Comparison of ENCODE assay signal across 10 cellular contexts in the genomic region with DNA sequence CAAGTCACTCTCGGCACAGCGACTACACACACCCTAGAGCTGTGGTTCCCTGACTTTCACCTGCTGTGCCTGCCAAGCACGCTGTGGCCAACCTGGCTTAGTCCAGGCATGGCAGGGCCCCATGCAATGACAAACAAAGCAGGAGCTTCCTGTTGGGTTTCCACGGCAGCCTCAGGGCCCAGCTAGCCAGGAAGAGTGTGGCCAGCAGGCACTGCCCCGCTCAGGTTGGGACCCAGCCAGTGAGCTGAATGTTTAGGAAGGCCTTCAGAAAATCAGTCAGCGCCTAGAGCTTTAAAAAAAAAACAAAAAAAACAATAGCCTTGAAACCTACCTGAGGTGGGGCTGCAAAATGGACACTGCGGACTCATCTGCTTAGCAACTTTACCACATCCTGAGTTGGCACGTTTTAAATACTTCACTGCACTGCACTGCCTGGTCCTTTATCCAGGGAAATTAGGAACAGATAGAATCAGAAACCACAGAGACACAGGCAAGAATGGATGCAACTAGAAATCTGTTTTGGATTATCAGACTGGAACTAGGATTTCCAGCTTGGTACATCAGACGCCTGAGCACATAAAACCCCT. TPM values are rescaled to one million over a fixed set of nuclear protein-coding genes. Genes with fewer than 3 reads are reported as not detected.
DNase-seq lines count a peak whose midpoint lies in the region; ATAC-seq, FAIRE-seq and TF ChIP-seq lines count a peak whose summit lies in the region.
"Had no signal": no experiment of that assay in that cellular context is flagged by ENCODE, and none has a peak within 500 bp of the region (broad histone marks: within the 10 kb centered on the region; RNA-seq: fewer than 3 reads in every experiment).

No MANE protein-coding gene starts in this region.

- H3K4me1 Mint-ChIP-seq in activated CD4-positive, alpha-beta T cell treated with anti-CD3 and anti-CD28 coated beads, Interleukin-2, amount 10 ng/mL, durations not matched to agents 24 days and 14 days: peaks cover 22% of the 10 kb centered on the region

- TF ChIP-seq CTCF in keratinocyte (optimal IDR thresholded peaks at IDR 0.05 in 1 of 3, IDR thresholded peaks at IDR 0.05 in 1 of 3, conservative IDR thresholded peaks at IDR 0.05 in 1 of 3; ENCODE audit: extremely low read depth in 1 of 3, insufficient read depth in 2 of 3, low read length in 3 of 3): no peak
- TF ChIP-seq CTCF in upper lobe of right lung (IDR thresholded peaks at IDR 0.05): no peak

- H3K27ac ChIP-seq in keratinocyte (ENCODE audit: control insufficient read depth, insufficient read depth, low read length) (peak overlapping the region; percentile 91), upper lobe of right lung (peak overlapping the region; percentile 52)
- H3K27ac ChIP-seq: KMS-11 had no signal

- H3K36me3 Mint-ChIP-seq in activated CD4-positive, alpha-beta T cell treated with anti-CD3 and anti-CD28 coated beads, Interleukin-2, amount 10 ng/mL, durations not matched to agents 24 days and 14 days (ENCODE audit: low read depth): peaks cover 33% of the 10 kb centered on the region

- ATAC-seq in upper lobe of right lung: no peak
- no peak for ATAC-seq in HG03432 (IDR thresholded peaks at IDR 0.05; ENCODE audit: unreplicated experiment)

- H3K36me3 ChIP-seq in keratinocyte (ENCODE audit: control insufficient read depth in 2 of 2, extremely low read depth in 1 of 2, insufficient read depth in 2 of 2, low read length in 2 of 2) (peaks cover 12 to 54% of the 10 kb centered on the region in 2 experiments), upper lobe of right lung (peaks cover 10% of the 10 kb centered on the region)

- H3K4me1 ChIP-seq in keratinocyte (ENCODE audit: control insufficient read depth, extremely low read depth, insufficient read depth, low read length) (peaks cover 71% of the 10 kb centered on the region), upper lobe of right lung (peaks cover 24% of the 10 kb centered on the region)

- intact Hi-C loops in activated CD4-positive, alpha-beta T cell treated with anti-CD3 and anti-CD28 coated beads, Interleukin-2, amount 10 ng/mL, durations not matched to agents 24 days and 14 days (cut with micrococcal nuclease): loop anchor here (5.0 kb wide), 1 partner anchor 322 kb away; no protein-coding TSS in a partner anchor
- intact Hi-C loops in upper lobe of right lung (cut with DNase I): no loop called here

- dilution Hi-C loops in keratinocyte (cut with MboI; ENCODE audit: extremely low pct_ligation_motif_present, low sequenced_read_pairs): no loop called here

- peak overlapping the region; percentile 70 for H3K9ac ChIP-seq in keratinocyte (ENCODE audit: control insufficient read depth, extremely low read depth, insufficient read depth, low read length)
- H3K9ac ChIP-seq: KMS-11 had no signal

- H3K9me3 Mint-ChIP-seq in activated CD4-positive, alpha-beta T cell treated with anti-CD3 and anti-CD28 coated beads, Interleukin-2, amount 10 ng/mL, durations not matched to agents 24 days and 14 days: peaks cover 3% of the 10 kb centered on the region
- H3K9me3 Mint-ChIP-seq: CD4-positive, alpha-beta T cell had no signal

- H3K4me3 ChIP-seq in keratinocyte (ENCODE audit: control insufficient read depth in 2 of 3, extremely low read depth in 1 of 3, insufficient read depth in 2 of 3, low read depth in 1 of 3, low read length in 3 of 3) (no peak overlapping the region), upper lobe of right lung (no peak overlapping the region)

- FAIRE-seq in keratinocyte (lab: Jason Lieb, UNC): peak; percentile 73

- no peaks in the 10 kb centered on the region for H3K27me3 ChIP-seq in keratinocyte (ENCODE audit: control insufficient read depth, extremely low read depth, insufficient read depth, low read length)
- no peaks in the 10 kb centered on the region for H3K27me3 ChIP-seq in upper lobe of right lung

- no peaks in the 10 kb centered on the region for H3K79me2 ChIP-seq in keratinocyte (ENCODE audit: control insufficient read depth, insufficient read depth, low read length)

- H3K4me2 ChIP-seq in keratinocyte (ENCODE audit: control insufficient read depth, extremely low read depth, insufficient read depth, low read depth, low read length): peak overlapping the region; percentile 17
- H3K4me2 ChIP-seq: KMS-11 had no signal

- no peak overlapping the region for H3K4me3 Mint-ChIP-seq in activated CD4-positive, alpha-beta T cell treated with anti-CD3 and anti-CD28 coated beads, Interleukin-2, amount 10 ng/mL, durations not matched to agents 24 days and 14 days
- H3K4me3 Mint-ChIP-seq: CD4-positive, alpha-beta T cell had no signal

- no peak overlapping the region for H2AFZ ChIP-seq in keratinocyte (ENCODE audit: control insufficient read depth, low read length)

- H3K27ac Mint-ChIP-seq in activated CD4-positive, alpha-beta T cell treated with anti-CD3 and anti-CD28 coated beads, Interleukin-2, amount 10 ng/mL, durations not matched to agents 24 days and 14 days: peak overlapping the region; percentile 25
- H3K27ac Mint-ChIP-seq: CD4-positive, alpha-beta T cell had no signal

- no peaks in the 10 kb centered on the region for H4K20me1 ChIP-seq in keratinocyte (ENCODE audit: control insufficient read depth, extremely low read depth, insufficient read depth, low read length)

- H3K9me3 ChIP-seq in keratinocyte (ENCODE audit: control insufficient read depth, low read depth, low read length) (no peaks in the 10 kb centered on the region), upper lobe of right lung (no peaks in the 10 kb centered on the region)

- no peak for DNase-seq in activated CD4-positive, alpha-beta T cell treated with anti-CD3 and anti-CD28 coated beads, Interleukin-2, amount 10 ng/mL, durations not matched to agents 24 days and 14 days
- no peak for DNase-seq in activated CD4-positive, alpha-beta T cell treated with anti-CD3 and anti-CD28 coated beads for 1 hour
- peak; percentile 89 for DNase-seq in astrocyte of the hippocampus (ENCODE audit: low read depth, low spot score)
- peak; percentile 36 for DNase-seq in keratinocyte (ENCODE audit: low read depth, low spot score)
- peak; percentile 65 for DNase-seq in upper lobe of right lung
- no peak for DNase-seq in stimulated activated CD4-positive, alpha-beta T cell treated with anti-CD3 and anti-CD28 coated beads, Interleukin-2, amount 100 ng/mL, for 24 hours
- DNase-seq in NCI-H187 (lab: John Stamatoyannopoulos, UW): no peak
- DNase-seq: CD4-positive, alpha-beta T cell had no signal

- H3K27me3 Mint-ChIP-seq in activated CD4-positive, alpha-beta T cell treated with anti-CD3 and anti-CD28 coated beads, Interleukin-2, amount 10 ng/mL, durations not matched to agents 24 days and 14 days: no peaks in the 10 kb centered on the region

- peaks cover 3% of the 10 kb centered on the region for H3K9me1 ChIP-seq in keratinocyte (ENCODE audit: control insufficient read depth, extremely low read depth, insufficient read depth, low read length)

RNA-seq across cellular contexts. Expression of gene LDHAL6B, which starts 36.3 kb away (rescaled TPM):
- not detected in 2 replicates for total RNA-seq in activated CD4-positive, alpha-beta T cell treated with anti-CD3 and anti-CD28 coated beads, Interleukin-2, amount 10 ng/mL, durations not matched to agents 24 days and 14 days
- not detected in 3 replicates for polyA plus RNA-seq in keratinocyte
- polyA plus RNA-seq in keratinocyte (2011; ENCODE audit: low read depth): not detected
- polyA plus RNA-seq in keratinocyte (2011; cell fraction: cytosol; rRNA removed): not detected in 2 replicates
- not detected in 2 replicates for polyA plus RNA-seq in keratinocyte (2011; cell fraction: nucleus; rRNA removed)
- 0.68 TPM in 1 of 2 replicates, not detected in the other for polyA plus RNA-seq in keratinocyte (2012; ENCODE audit: low replicate concordance)
- not detected in 3 replicates for polyA minus RNA-seq in keratinocyte
- polyA minus RNA-seq in keratinocyte (2011; cell fraction: cytosol; rRNA and poly(A)+ RNA removed): not detected
- polyA minus RNA-seq in keratinocyte (2011; cell fraction: nucleus; rRNA and poly(A)+ RNA removed): not detected in 2 replicates
- not detected for total RNA-seq in upper lobe of right lung
- total RNA-seq: CD4-positive, alpha-beta T cell had no signal

Comparison
In these comparisons a context has a peak if more than half of its experiments do, and no peak if none do; other contexts are left out.
1. DNase-seq: peak in astrocyte of the hippocampus (single experiment), keratinocyte (single experiment) and upper lobe of right lung (single experiment); none in activated CD4-positive, alpha-beta T cell treated with anti-CD3 and anti-CD28 coated beads, Interleukin-2, amount 10 ng/mL, durations not matched to agents 24 days and 14 days (single experiment), activated CD4-positive, alpha-beta T cell treated with anti-CD3 and anti-CD28 coated beads for 1 hour (single experiment), stimulated activated CD4-positive, alpha-beta T cell treated with anti-CD3 and anti-CD28 coated beads, Interleukin-2, amount 100 ng/mL, for 24 hours (0 of 2) and NCI-H187 (0 of 2).